1 cellular context compared by ENCODE assay signal in the genomic region with DNA sequence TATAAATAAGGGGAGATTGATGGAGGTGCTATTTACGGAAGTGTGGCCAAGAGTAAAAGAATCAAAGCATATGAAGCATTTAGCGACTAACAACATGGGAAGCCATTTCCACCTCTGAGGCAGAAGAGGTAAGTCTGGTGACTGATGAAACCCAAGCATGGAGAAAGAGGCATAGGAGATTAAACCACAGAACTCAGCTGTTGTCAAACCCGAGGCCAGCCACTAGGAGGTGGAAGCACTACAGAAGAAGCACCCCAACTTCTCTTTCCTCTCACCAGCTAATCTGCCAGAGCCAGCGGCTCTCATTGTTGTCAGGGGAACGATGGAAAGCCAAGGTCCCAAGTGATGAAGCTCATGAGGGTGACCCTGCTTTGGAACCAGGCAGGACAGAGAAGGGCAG.
TF ChIP-seq lines count a peak whose summit lies in the region.

No MANE protein-coding gene starts in this region.

TF ChIP-seq in GM23338, 12 proteins besides CTCF, POLR2A, EP300 and RAD21 (continued from another document):
- TF ChIP-seq ZNF462 (CRISPR knock-in tag; IDR thresholded peaks at IDR 0.05), result peak; percentile 47
- no peak for TF ChIP-seq ZNF331 (CRISPR knock-in tag; IDR thresholded peaks at IDR 0.05; ENCODE audit: low read depth)
TF ChIP-seq in GM23338: peak in this region for 1.
